17 cellular contexts compared by ENCODE assay signal in genomic region chrX:150238656-150239382, GRCh38.
"Had no signal": no experiment of that assay in that cellular context is flagged by ENCODE, and none has a peak within 500 bp of the region (broad histone marks: within the 10 kb centered on the region; RNA-seq: fewer than 3 reads in every experiment).

No MANE protein-coding gene starts in this region.

- H3K4me3 ChIP-seq: gastroesophageal sphincter, smooth muscle cell, upper lobe of left lung, uterus had no signal

- ATAC-seq: esophagus mucosa; gastroesophageal sphincter; left cardiac atrium; left ventricle myocardium superior; naive thymus-derived CD4-positive, alpha-beta T cell had no signal

- H3K27me3 ChIP-seq: gastroesophageal sphincter, neutrophil, upper lobe of left lung, uterus had no signal

- H3K27ac Mint-ChIP-seq: naive thymus-derived CD4-positive, alpha-beta T cell; nephron progenitor cell had no signal

- DNase-seq: effector CD8-positive, alpha-beta T cell; glutamatergic neuron; kidney; left cardiac atrium; left ventricle myocardium superior; mesendoderm; naive thymus-derived CD4-positive, alpha-beta T cell; nephron progenitor cell; stimulated activated CD4-positive, alpha-beta T cell treated with anti-CD3 and anti-CD28 coated beads, Interleukin-2, amount 100 ng/mL, for 48 hours; stimulated activated naive CD4-positive, alpha-beta T cell treated with Interleukin-2 at 50 U/mL for 16 hours; upper lobe of left lung; uterus had no signal

- H3K36me3 ChIP-seq: gastroesophageal sphincter, neutrophil, upper lobe of left lung, uterus had no signal

- H3K4me3 Mint-ChIP-seq: central memory CD8-positive, alpha-beta T cell; naive thymus-derived CD4-positive, alpha-beta T cell; nephron progenitor cell had no signal

- H3K36me3 Mint-ChIP-seq: naive thymus-derived CD4-positive, alpha-beta T cell had no signal

- H3K9me3 Mint-ChIP-seq: central memory CD8-positive, alpha-beta T cell had no signal

- H3K4me1 ChIP-seq: gastroesophageal sphincter, upper lobe of left lung, uterus had no signal

- H3K4me1 Mint-ChIP-seq: central memory CD8-positive, alpha-beta T cell; naive thymus-derived CD4-positive, alpha-beta T cell; nephron progenitor cell had no signal

- H3K27ac ChIP-seq: gastroesophageal sphincter, neutrophil, upper lobe of left lung, uterus had no signal

- H3K4me2 ChIP-seq: smooth muscle cell had no signal

- H3K9me3 ChIP-seq: gastroesophageal sphincter, neutrophil, upper lobe of left lung, uterus had no signal

- H3K27me3 Mint-ChIP-seq: central memory CD8-positive, alpha-beta T cell had no signal
